Comparison of ENCODE assay signal across 19 cellular contexts in genomic region chr10:90112681-90113080, GRCh38.
DNase-seq lines count a peak whose midpoint lies in the region; ATAC-seq and TF ChIP-seq lines count a peak whose summit lies in the region.
"Had no signal": no experiment of that assay in that cellular context is flagged by ENCODE, and none has a peak within 500 bp of the region (broad histone marks: within the 10 kb centered on the region; RNA-seq: fewer than 3 reads in every experiment).

No MANE protein-coding gene starts in this region.

- H3K36me3 ChIP-seq in brain microvascular endothelial cell (replicated peaks) = no peaks in the 10 kb centered on the region

- ATAC-seq in GM21723 (IDR thresholded peaks at IDR 0.05; ENCODE audit: unreplicated experiment) (no peak), GM21576 (IDR thresholded peaks at IDR 0.05; ENCODE audit: unreplicated experiment) (no peak)
- ATAC-seq: K562 had no signal

- no peak overlapping the region for H3K4me3 ChIP-seq in brain microvascular endothelial cell (ENCODE audit: low read depth, low read length)
- H3K4me3 ChIP-seq in fibroblast of the aortic adventitia (ENCODE audit: low read depth, low read length) = no peak overlapping the region
- no peak overlapping the region for H3K4me3 ChIP-seq in coronary artery
- H3K4me3 ChIP-seq: GM23248, K562 had no signal

- in situ Hi-C loops in brain microvascular endothelial cell (cut with HindIII; ENCODE audit: low pct_ligation_motif_present, low sequenced_read_pairs) = no loop called here

- H3K9me3 Mint-ChIP-seq in activated naive CD8-positive, alpha-beta T cell treated with anti-CD3 and anti-CD28 coated beads for 36 hours = no peaks in the 10 kb centered on the region

- H3K27ac Mint-ChIP-seq in activated naive CD8-positive, alpha-beta T cell treated with anti-CD3 and anti-CD28 coated beads for 36 hours = no peak overlapping the region
- H3K27ac Mint-ChIP-seq: CD14-positive monocyte had no signal

- H3K27ac ChIP-seq in brain microvascular endothelial cell (no peak overlapping the region), coronary artery (no peak overlapping the region)
- H3K27ac ChIP-seq: GM23248 had no signal

- H3K36me3 Mint-ChIP-seq in activated naive CD8-positive, alpha-beta T cell treated with anti-CD3 and anti-CD28 coated beads for 36 hours = no peaks in the 10 kb centered on the region
- H3K36me3 Mint-ChIP-seq: CD14-positive monocyte had no signal

- no peaks in the 10 kb centered on the region for H3K27me3 ChIP-seq in brain microvascular endothelial cell (replicated peaks)

- H3K4me3 Mint-ChIP-seq in activated naive CD8-positive, alpha-beta T cell treated with anti-CD3 and anti-CD28 coated beads for 36 hours = no peak overlapping the region
- H3K4me3 Mint-ChIP-seq: CD14-positive monocyte had no signal

- TF ChIP-seq CTCF in brain microvascular endothelial cell (IDR thresholded peaks at IDR 0.05; ENCODE audit: low read depth, low read length, missing control alignments) = no peak
- TF ChIP-seq CTCF in fibroblast of the aortic adventitia (IDR thresholded peaks at IDR 0.05; ENCODE audit: insufficient read depth, low read length) = no peak
- TF ChIP-seq CTCF in coronary artery (IDR thresholded peaks at IDR 0.05) = no peak

- no peaks in the 10 kb centered on the region for H3K4me1 Mint-ChIP-seq in activated naive CD8-positive, alpha-beta T cell treated with anti-CD3 and anti-CD28 coated beads for 36 hours
- H3K4me1 Mint-ChIP-seq: CD14-positive monocyte had no signal

- peaks cover 5% of the 10 kb centered on the region for H3K27me3 Mint-ChIP-seq in activated naive CD8-positive, alpha-beta T cell treated with anti-CD3 and anti-CD28 coated beads for 36 hours

- DNase-seq in HCEC 1CT (peak; percentile 56), RPMI7951 (ENCODE audit: low read depth) (peak; percentile 42), brain microvascular endothelial cell (peak; percentile 62), fibroblast of the aortic adventitia (ENCODE audit: low read depth) (peak; percentile 83), coronary artery (ENCODE audit: low spot score) (no peak)
- no peak for DNase-seq in activated naive CD8-positive, alpha-beta T cell treated with anti-CD3 and anti-CD28 coated beads for 36 hours
- DNase-seq: 8988T, DMS79, GM23248, NCI-H1105 treated with DMSO at 0.1 percent for 48 hours, NCI-H1694, NCI-H2081 treated with DMSO at 0.1 percent for 48 hours, NCI-H510A, NCI-H774, SHP77 had no signal

Comparison
In these comparisons a context has a peak if more than half of its experiments do, and no peak if none do; other contexts are left out.
1. DNase-seq: peak in HCEC 1CT (single experiment), RPMI7951 (single experiment), brain microvascular endothelial cell (single experiment) and fibroblast of the aortic adventitia (single experiment); none in coronary artery (single experiment) and activated naive CD8-positive, alpha-beta T cell treated with anti-CD3 and anti-CD28 coated beads for 36 hours (single experiment).